18 cellular contexts compared by ENCODE assay signal in genomic region chr11:125257185-125257584, GRCh38.
A peak's percentile ranks its signal among the peaks of the same experiment; 100 is the strongest.
DNase-seq lines count a peak whose midpoint lies in the region; ATAC-seq, FAIRE-seq and TF ChIP-seq lines count a peak whose summit lies in the region.
"Had no signal": no experiment of that assay in that cellular context is flagged by ENCODE, and none has a peak within 500 bp of the region (broad histone marks: within the 10 kb centered on the region; RNA-seq: fewer than 3 reads in every experiment).

No MANE protein-coding gene starts in this region.

- H3K79me2 ChIP-seq in GM23338 (replicated peaks; ENCODE audit: insufficient read depth): no peaks in the 10 kb centered on the region

- no peak overlapping the region for H2AFZ ChIP-seq in GM23338

- peaks cover 18% of the 10 kb centered on the region for H3K27me3 Mint-ChIP-seq in GM23338 (ENCODE audit: insufficient read depth, low read depth, poor library complexity)
- peaks cover 58% of the 10 kb centered on the region for H3K27me3 Mint-ChIP-seq in T-helper 17 cell

- no peak overlapping the region for H3K27ac ChIP-seq in AG04450 (ENCODE audit: low read depth, low read length)
- no peak overlapping the region for H3K27ac ChIP-seq in GM23338 (ENCODE audit: low read depth)
- H3K27ac ChIP-seq in WERI-Rb-1: no peak overlapping the region
- H3K27ac ChIP-seq in pancreas: no peak overlapping the region
- H3K27ac ChIP-seq: foreskin keratinocyte, tibial nerve had no signal

- H3K4me3 Mint-ChIP-seq in GM23338 (no peak overlapping the region), T-helper 17 cell (no peak overlapping the region)
- H3K4me3 Mint-ChIP-seq: CD4-positive, CD25-positive, alpha-beta regulatory T cell; naive thymus-derived CD8-positive, alpha-beta T cell had no signal

- no peaks in the 10 kb centered on the region; the same call in 1 of the 2 replicates for H3K9me2 ChIP-seq in GM23338 (ENCODE audit: insufficient read depth)

- H3K27me3 ChIP-seq in AG04450 (ENCODE audit: control insufficient read depth, insufficient read depth, low read length) (no peaks in the 10 kb centered on the region), GM23338 (ENCODE audit: insufficient read depth) (peaks cover 16% of the 10 kb centered on the region), WERI-Rb-1 (ENCODE audit: insufficient read depth, low read depth, severe bottlenecking) (no peaks in the 10 kb centered on the region), pancreas (no peaks in the 10 kb centered on the region)
- H3K27me3 ChIP-seq: tibial nerve had no signal

- 92 to 97% methylated on average over 7 of the region's 7 CpGs for WGBS in pancreas, 2 donors

- intact Hi-C loops in pancreas (cut with DNase I): no loop called here

- peak; percentile 59 for TF ChIP-seq CTCF in AG04450 (IDR thresholded peaks at IDR 0.05; ENCODE audit: low read depth, low read length)
- TF ChIP-seq CTCF in GM23338 (conservative IDR thresholded peaks at IDR 0.05; ENCODE audit: low read depth in 2 of 2): peak; percentile 53 to 61
- peak; percentile 71 for TF ChIP-seq CTCF in WERI-Rb-1 (IDR thresholded peaks at IDR 0.05; ENCODE audit: low read depth, low read length)
- TF ChIP-seq CTCF in pancreas (IDR thresholded peaks at IDR 0.05): no peak

- no peaks in the 10 kb centered on the region for H3F3A ChIP-seq in GM23338 (replicated peaks; ENCODE audit: low read depth)

- DNase-seq in AG04450 (ENCODE audit: low read depth, low spot score) (no peak), GM23338 (ENCODE audit: low spot score) (peak; percentile 78), WERI-Rb-1 (peak; percentile 83), hepatic stellate cell (ENCODE audit: low spot score) (peak; percentile 41), GOT3 (lab: John Stamatoyannopoulos, UW) (no peak), pancreas (no peak), T-helper 17 cell (no peak), LoVo (ENCODE audit: low spot score) (no peak)
- DNase-seq: activated CD4-positive, alpha-beta T cell treated with anti-CD3 and anti-CD28 coated beads for 4 hours; activated effector memory CD4-positive, alpha-beta T cell treated with Interleukin-2 at 50 U/mL for 16 hours; CD4-positive, CD25-positive, alpha-beta regulatory T cell; central memory CD4-positive, alpha-beta T cell; foreskin keratinocyte; kidney glomerular epithelial cell; naive thymus-derived CD8-positive, alpha-beta T cell; NCI-H524 had no signal

- H3K9me3 ChIP-seq in AG04450 (ENCODE audit: control insufficient read depth, insufficient read depth, low read length) (no peaks in the 10 kb centered on the region), WERI-Rb-1 (ENCODE audit: severe bottlenecking) (no peaks in the 10 kb centered on the region), pancreas (no peaks in the 10 kb centered on the region), T-helper 17 cell (ENCODE audit: control insufficient read depth, low read length, poor library complexity, severe bottlenecking) (no peaks in the 10 kb centered on the region)
- H3K9me3 ChIP-seq: tibial nerve had no signal

- FAIRE-seq in pancreas (lab: Jason Lieb, UNC): no peak

- H3K36me3 ChIP-seq in GM23338 (ENCODE audit: insufficient read depth) (no peaks in the 10 kb centered on the region), WERI-Rb-1 (no peaks in the 10 kb centered on the region), pancreas (no peaks in the 10 kb centered on the region)
- H3K36me3 ChIP-seq: tibial nerve had no signal

- CTCF ChIA-PET in AG04450 (lab: Charles Lee): interaction anchor here (0.9 to 2.4 kb wide), 4 partner anchors 84 to 196 kb away, joined by 3 to 7 read pairs (median 4); no protein-coding TSS in a partner anchor

- peaks cover 37% of the 10 kb centered on the region for H3K4me1 Mint-ChIP-seq in GM23338
- peaks cover 6% of the 10 kb centered on the region for H3K4me1 Mint-ChIP-seq in T-helper 17 cell
- H3K4me1 Mint-ChIP-seq: CD4-positive, CD25-positive, alpha-beta regulatory T cell had no signal

- peaks cover 10% of the 10 kb centered on the region; the same call in 1 of the 2 replicates for H3K4me1 ChIP-seq in GM23338 (ENCODE audit: insufficient read depth)
- no peaks in the 10 kb centered on the region for H3K4me1 ChIP-seq in pancreas
- H3K4me1 ChIP-seq: foreskin keratinocyte had no signal

- H3K27ac Mint-ChIP-seq in GM23338 (no peak overlapping the region), T-helper 17 cell (no peak overlapping the region)
- H3K27ac Mint-ChIP-seq: CD4-positive, CD25-positive, alpha-beta regulatory T cell; naive thymus-derived CD8-positive, alpha-beta T cell had no signal

- ATAC-seq in GM23338 (peak; percentile 83), pancreas (no peak), T-helper 17 cell (no peak)
- ATAC-seq: foreskin keratinocyte; naive thymus-derived CD8-positive, alpha-beta T cell had no signal

- POLR2A ChIA-PET in AG04450 (lab: Yijun Ruan, JAX): no interaction called here

- H3K4me2 ChIP-seq in GM23338: no peak overlapping the region

- H3K9me3 Mint-ChIP-seq in GM23338: no peaks in the 10 kb centered on the region
- H3K9me3 Mint-ChIP-seq: CD4-positive, CD25-positive, alpha-beta regulatory T cell; naive thymus-derived CD8-positive, alpha-beta T cell had no signal

- H3K36me3 Mint-ChIP-seq in GM23338 (ENCODE audit: low read depth): no peaks in the 10 kb centered on the region
- H3K36me3 Mint-ChIP-seq in T-helper 17 cell (ENCODE audit: low read depth): peaks cover 3% of the 10 kb centered on the region
- H3K36me3 Mint-ChIP-seq: CD4-positive, CD25-positive, alpha-beta regulatory T cell; naive thymus-derived CD8-positive, alpha-beta T cell had no signal

- H3K4me3 ChIP-seq in AG04450 (ENCODE audit: low read depth, low read length) (no peak overlapping the region), GM23338 (no peak overlapping the region), WERI-Rb-1 (ENCODE audit: low read depth, low read length) (no peak overlapping the region), pancreas (no peak overlapping the region)
- H3K4me3 ChIP-seq: SK-N-MC, tibial nerve had no signal

- H4K20me1 ChIP-seq in GM23338 (replicated peaks; ENCODE audit: insufficient read depth): no peaks in the 10 kb centered on the region

TF ChIP-seq in GM23338, 12 proteins besides CTCF, POLR2A, EP300 and RAD21 (continues in another document):
- TF ChIP-seq, protein P1, sequence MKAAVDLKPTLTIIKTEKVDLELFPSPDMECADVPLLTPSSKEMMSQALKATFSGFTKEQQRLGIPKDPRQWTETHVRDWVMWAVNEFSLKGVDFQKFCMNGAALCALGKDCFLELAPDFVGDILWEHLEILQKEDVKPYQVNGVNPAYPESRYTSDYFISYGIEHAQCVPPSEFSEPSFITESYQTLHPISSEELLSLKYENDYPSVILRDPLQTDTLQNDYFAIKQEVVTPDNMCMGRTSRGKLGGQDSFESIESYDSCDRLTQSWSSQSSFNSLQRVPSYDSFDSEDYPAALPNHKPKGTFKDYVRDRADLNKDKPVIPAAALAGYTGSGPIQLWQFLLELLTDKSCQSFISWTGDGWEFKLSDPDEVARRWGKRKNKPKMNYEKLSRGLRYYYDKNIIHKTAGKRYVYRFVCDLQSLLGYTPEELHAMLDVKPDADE (IDR thresholded peaks at IDR 0.05): no peak
- TF ChIP-seq EZH2 (IDR thresholded peaks at IDR 0.05; ENCODE audit: low read depth, unreplicated experiment) (no peak), JUNB (IDR thresholded peaks at IDR 0.05; ENCODE audit: unreplicated experiment) (no peak)

Comparison
In these comparisons a context has a peak if more than half of its experiments do, and no peak if none do; other contexts are left out.
1. DNase-seq: peak in GM23338 (single experiment), WERI-Rb-1 (single experiment) and hepatic stellate cell (single experiment); none in AG04450 (single experiment), GOT3 (single experiment), pancreas (0 of 6), T-helper 17 cell (0 of 3) and LoVo (single experiment).
2. CTCF ChIP-seq: peak in AG04450 (single experiment), GM23338 (2 of 2) and WERI-Rb-1 (single experiment); none in pancreas (0 of 4).